Comparison of ENCODE assay signal across 27 cellular contexts in the genomic region with DNA sequence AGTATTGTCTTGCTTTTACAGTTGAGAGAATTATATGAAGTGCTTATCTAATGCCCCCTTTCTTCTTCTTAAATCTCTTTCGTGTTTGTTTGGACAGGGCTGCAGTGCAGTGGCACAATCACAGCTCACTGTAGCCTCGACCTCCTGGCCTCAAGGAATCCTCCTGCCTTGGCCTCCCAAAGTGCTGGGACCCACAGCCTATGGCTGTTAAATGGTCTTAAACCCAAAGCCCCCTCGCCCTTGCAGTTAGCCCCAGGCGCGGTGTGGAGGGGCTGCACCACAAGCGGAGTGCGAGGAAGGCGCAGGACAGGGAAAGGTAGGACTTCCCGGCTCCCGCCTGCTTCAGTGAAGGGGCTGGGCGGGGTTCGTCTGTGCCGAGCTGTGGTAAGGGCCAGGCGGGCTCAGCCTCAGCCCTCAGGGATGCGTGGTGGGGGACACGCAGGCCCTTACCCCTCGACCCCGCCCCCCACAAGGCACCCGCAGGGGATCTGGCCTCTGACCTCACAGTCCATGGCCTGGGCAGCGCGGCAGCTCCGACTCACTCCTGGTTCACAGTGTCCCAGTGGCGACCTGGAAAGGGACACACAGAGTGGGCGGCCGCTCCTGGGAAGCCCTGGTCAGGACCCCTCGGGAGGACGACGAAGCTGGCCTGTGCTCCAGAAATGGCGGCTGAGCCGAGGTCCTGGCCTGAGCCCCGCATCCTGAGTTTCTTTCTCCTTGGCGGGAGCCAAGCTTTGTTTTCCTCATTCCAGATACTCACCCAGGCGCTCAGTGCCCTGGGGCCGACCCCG.
"Had no signal": no experiment of that assay in that cellular context is flagged by ENCODE, and none has a peak within 500 bp of the region (broad histone marks: within the 10 kb centered on the region; RNA-seq: fewer than 3 reads in every experiment).

No MANE protein-coding gene starts in this region.

- H3K27ac Mint-ChIP-seq: activated naive CD8-positive, alpha-beta T cell; activated T-helper 2 cell treated with anti-CD3 and anti-CD28 coated beads, Interferon-gamma antibody, Interleukin-2, Interleukin-4, amounts not matched to agents 10 μg/mL and 5 μg/mL and 100 μg/mL, durations not matched to agents 14 hours and 24 hours and 36 hours; T-helper 2 cell treated with Interferon-gamma antibody and Interleukin-4, amounts not matched to agents 5 μg/mL and 100 μg/mL, for 36 hours had no signal

- H3K4me1 Mint-ChIP-seq: neural crest cell had no signal

- DNase-seq: activated CD4-positive, CD25-positive, alpha-beta regulatory T cell treated with anti-CD3 and anti-CD28 coated beads, Interleukin-2, amount 50 U/mL, for 72 hours; activated CD8-positive, alpha-beta memory T cell treated with anti-CD3 and anti-CD28 coated beads for 24 hours; activated CD8-positive, alpha-beta memory T cell treated with anti-CD3 and anti-CD28 coated beads, Interleukin-2, amount 50 U/mL, for 48 hours; activated naive CD4-positive, alpha-beta T cell; activated T-cell treated with anti-CD3 and anti-CD28 coated beads, Interleukin-2, amount 50 U/mL, for 4 hours; adrenal gland; brain microvascular endothelial cell; caudate nucleus; dorsolateral prefrontal cortex; esophagus squamous epithelium; head of caudate nucleus; islet precursor cell; left colon; mesendoderm; ovary; psoas muscle; stimulated activated CD4-positive, alpha-beta T cell treated with anti-CD3 and anti-CD28 coated beads, Interleukin-12 subunit alpha, Interleukin-12 subunit beta, amount 100 ng/mL, for 4 hours; stimulated activated CD4-positive, alpha-beta T cell treated with anti-CD3 and anti-CD28 coated beads, Interleukin-4, amount 100 ng/mL, for 4 hours; stimulated activated naive CD8-positive, alpha-beta T cell treated with anti-CD3 and anti-CD28 coated beads, Interleukin-15, amount 100 ng/mL, for 72 hours; transverse colon; WERI-Rb-1 had no signal

- ATAC-seq: activated T-cell treated with anti-CD3 and anti-CD28 coated beads, Interleukin-2, amount 50 U/mL, for 4 hours; gastroesophageal sphincter; left colon; mucosa of descending colon; psoas muscle; stimulated activated naive CD8-positive, alpha-beta T cell treated with anti-CD3 and anti-CD28 coated beads, Interleukin-15, amount 100 ng/mL, for 72 hours had no signal

- H3K27me3 Mint-ChIP-seq: activated naive CD8-positive, alpha-beta T cell; stimulated activated naive CD8-positive, alpha-beta T cell treated with anti-CD3 and anti-CD28 coated beads, Interleukin-15, amount 100 ng/mL, for 72 hours had no signal

- H3K9me3 Mint-ChIP-seq: activated T-cell treated with anti-CD3 and anti-CD28 coated beads, Interleukin-2, amount 50 U/mL, for 4 hours; activated T-helper 2 cell treated with anti-CD3 and anti-CD28 coated beads, Interferon-gamma antibody, Interleukin-2, Interleukin-4, amounts not matched to agents 10 μg/mL and 5 μg/mL and 100 μg/mL, durations not matched to agents 14 hours and 24 hours and 36 hours; neural crest cell; stimulated activated naive CD8-positive, alpha-beta T cell treated with anti-CD3 and anti-CD28 coated beads, Interleukin-15, amount 100 ng/mL, for 72 hours; T-helper 2 cell treated with Interferon-gamma antibody and Interleukin-4, amounts not matched to agents 5 μg/mL and 100 μg/mL, for 36 hours had no signal

- H3K36me3 Mint-ChIP-seq: activated naive CD8-positive, alpha-beta T cell had no signal

- H3K4me3 Mint-ChIP-seq: activated naive CD8-positive, alpha-beta T cell; activated T-cell treated with anti-CD3 and anti-CD28 coated beads, Interleukin-2, amount 50 U/mL, for 4 hours; neural crest cell; stimulated activated naive CD8-positive, alpha-beta T cell treated with anti-CD3 and anti-CD28 coated beads, Interleukin-15, amount 100 ng/mL, for 72 hours; T-helper 2 cell treated with Interferon-gamma antibody and Interleukin-4, amounts not matched to agents 5 μg/mL and 100 μg/mL, for 36 hours had no signal
